Comparison of ENCODE assay signal across 24 cellular contexts in the genomic region with DNA sequence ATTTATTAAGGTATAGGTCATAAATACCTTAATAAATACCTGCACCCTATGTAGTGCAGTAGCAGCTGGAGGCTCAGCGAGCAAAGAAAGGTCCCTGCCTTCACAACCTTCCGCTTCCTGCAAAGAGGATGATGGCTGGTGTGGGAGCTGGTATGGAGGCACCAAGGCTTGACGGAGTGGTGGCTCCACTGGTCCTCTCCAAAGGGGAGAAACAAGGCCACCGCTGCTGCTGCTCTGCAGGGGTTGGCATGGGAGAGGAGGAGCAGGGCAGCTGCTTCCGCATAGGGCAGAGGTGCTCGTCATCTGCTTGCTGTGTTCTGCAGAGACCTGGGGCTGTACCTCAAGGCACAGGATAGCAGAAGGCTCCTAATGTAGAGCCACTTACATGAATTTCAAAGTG. TPM values are rescaled to one million over a fixed set of nuclear protein-coding genes. Genes with fewer than 3 reads are reported as not detected.
DNase-seq lines count a peak whose midpoint lies in the region; ATAC-seq and TF ChIP-seq lines count a peak whose summit lies in the region.
"Had no signal": no experiment of that assay in that cellular context is flagged by ENCODE, and none has a peak within 500 bp of the region (broad histone marks: within the 10 kb centered on the region; RNA-seq: fewer than 3 reads in every experiment).

No MANE protein-coding gene starts in this region.

- in situ Hi-C loops in brain microvascular endothelial cell (cut with HindIII; ENCODE audit: low pct_ligation_motif_present, low sequenced_read_pairs) = no loop called here

- ATAC-seq in HG03095 (IDR thresholded peaks at IDR 0.05; ENCODE audit: unreplicated experiment) = no peak
- no peak for ATAC-seq in HG03354 (IDR thresholded peaks at IDR 0.05; ENCODE audit: poor library complexity, severe bottlenecking, unreplicated experiment)
- ATAC-seq: GM12878; K562; natural killer cell; stimulated activated memory B cell treated with anti-CD40 and anti-IgM and Interleukin-4, amounts not matched to agents 10 μg/mL and 1 μg/mL and 100 μg/mL, for 72 hours had no signal

- H3K27ac Mint-ChIP-seq in HFFc6 = peak overlapping the region; percentile 86
- H3K27ac Mint-ChIP-seq: activated B cell treated with CpG ODN at 0.5 μM for 24 hours; activated CD4-positive, alpha-beta memory T cell treated with anti-CD3 and anti-CD28 coated beads, Interleukin-2, amount 10 ng/mL, durations not matched to agents 7 days and 5 days; B cell; memory B cell; stimulated activated memory B cell treated with anti-CD40 and anti-IgM and Interleukin-4, amounts not matched to agents 10 μg/mL and 1 μg/mL and 100 μg/mL, for 72 hours had no signal

- no peak for TF ChIP-seq EP300 in suprapubic skin (IDR thresholded peaks at IDR 0.05)

- H3K9me3 ChIP-seq in suprapubic skin = no peaks in the 10 kb centered on the region

- H3K27me3 ChIP-seq in brain microvascular endothelial cell (replicated peaks) = no peaks in the 10 kb centered on the region
- no peaks in the 10 kb centered on the region for H3K27me3 ChIP-seq in suprapubic skin
- H3K27me3 ChIP-seq: dorsolateral prefrontal cortex had no signal

- no peak overlapping the region for H3K4me3 ChIP-seq in brain microvascular endothelial cell (ENCODE audit: low read depth, low read length)
- H3K4me3 ChIP-seq in suprapubic skin = no peak overlapping the region
- H3K4me3 ChIP-seq: dorsolateral prefrontal cortex, GM12878, K562 had no signal

- DNase-seq in HFFc6 (no peak), brain microvascular endothelial cell (no peak), mesenteric fat pad (ENCODE audit: low spot score) (peak; percentile 59), suprapubic skin (ENCODE audit: low spot score in 2 of 2) (no peak), DMS79 (lab: John Stamatoyannopoulos, UW) (no peak)
- DNase-seq: activated B cell treated with CpG ODN at 0.5 μM for 24 hours; activated CD4-positive, alpha-beta memory T cell treated with anti-CD3 and anti-CD28 coated beads, Interleukin-2, amount 10 ng/mL, durations not matched to agents 7 days and 5 days; activated gamma-delta T cell treated with Interleukin-2 at 50 U/mL for 16 hours; central memory CD4-positive, alpha-beta T cell; DND-41; natural killer cell; NCI-H187; NCI-H748 treated with DMSO at 0.1 percent for 48 hours; RPMI8226; T-helper 9 cell had no signal

- H3K36me3 ChIP-seq in brain microvascular endothelial cell (replicated peaks) (peaks cover 59% of the 10 kb centered on the region), suprapubic skin (peaks cover 72% of the 10 kb centered on the region)

- peaks cover 11% of the 10 kb centered on the region for H3K9me3 Mint-ChIP-seq in HFFc6
- H3K9me3 Mint-ChIP-seq: natural killer cell had no signal

- no peak overlapping the region for H3K4me3 Mint-ChIP-seq in HFFc6
- H3K4me3 Mint-ChIP-seq: activated B cell treated with CpG ODN at 0.5 μM for 24 hours; activated CD4-positive, alpha-beta memory T cell treated with anti-CD3 and anti-CD28 coated beads, Interleukin-2, amount 10 ng/mL, durations not matched to agents 7 days and 5 days; B cell; memory B cell; natural killer cell; stimulated activated memory B cell treated with anti-CD40 and anti-IgM and Interleukin-4, amounts not matched to agents 10 μg/mL and 1 μg/mL and 100 μg/mL, for 72 hours had no signal

- 98% methylated on average over 6 of the region's 6 CpGs for WGBS in suprapubic skin

- TF ChIP-seq CTCF in HFFc6 (IDR thresholded peaks at IDR 0.05) (no peak), brain microvascular endothelial cell (IDR thresholded peaks at IDR 0.05; ENCODE audit: low read depth, low read length, missing control alignments) (no peak), suprapubic skin (IDR thresholded peaks at IDR 0.05) (no peak)

- H3K4me1 Mint-ChIP-seq in HFFc6 (ENCODE audit: low read depth) = peaks cover 31% of the 10 kb centered on the region
- H3K4me1 Mint-ChIP-seq: activated B cell treated with CpG ODN at 0.5 μM for 24 hours; activated CD4-positive, alpha-beta memory T cell treated with anti-CD3 and anti-CD28 coated beads, Interleukin-2, amount 10 ng/mL, durations not matched to agents 7 days and 5 days; B cell; memory B cell; stimulated activated memory B cell treated with anti-CD40 and anti-IgM and Interleukin-4, amounts not matched to agents 10 μg/mL and 1 μg/mL and 100 μg/mL, for 72 hours had no signal

- H3K27ac ChIP-seq in brain microvascular endothelial cell (peak overlapping the region; percentile 58), suprapubic skin (peak overlapping the region; percentile 55)
- H3K27ac ChIP-seq: parathyroid adenoma had no signal

- TF ChIP-seq POLR2A in suprapubic skin (IDR thresholded peaks at IDR 0.05) = no peak

- H3K36me3 Mint-ChIP-seq in HFFc6 (ENCODE audit: low read depth) = peaks cover 42% of the 10 kb centered on the region

- H3K27me3 Mint-ChIP-seq in HFFc6 (ENCODE audit: insufficient read depth) = peaks cover 5% of the 10 kb centered on the region
- H3K27me3 Mint-ChIP-seq: activated B cell treated with CpG ODN at 0.5 μM for 24 hours; activated CD4-positive, alpha-beta memory T cell treated with anti-CD3 and anti-CD28 coated beads, Interleukin-2, amount 10 ng/mL, durations not matched to agents 7 days and 5 days; B cell; memory B cell; stimulated activated memory B cell treated with anti-CD40 and anti-IgM and Interleukin-4, amounts not matched to agents 10 μg/mL and 1 μg/mL and 100 μg/mL, for 72 hours had no signal

- no peaks in the 10 kb centered on the region for H3K4me1 ChIP-seq in suprapubic skin
- H3K4me1 ChIP-seq: parathyroid adenoma had no signal

RNA-seq across cellular contexts. Expression of a gene that starts 52.8 kb away (rescaled TPM):
- 10 to 100 TPM; 65.4 to 79.1 (median 69.2) TPM for total RNA-seq in HFFc6 (2021; fragmentation: NEBNext Ultra II Directional; extraction: Animal tissue kit (Norgen Biotek cat#: 25700))
- total RNA-seq in mesenteric fat pad (112 TPM), suprapubic skin (100 to 1,000 TPM; 172 to 237 (median 230) TPM)
